In the genomic region with DNA sequence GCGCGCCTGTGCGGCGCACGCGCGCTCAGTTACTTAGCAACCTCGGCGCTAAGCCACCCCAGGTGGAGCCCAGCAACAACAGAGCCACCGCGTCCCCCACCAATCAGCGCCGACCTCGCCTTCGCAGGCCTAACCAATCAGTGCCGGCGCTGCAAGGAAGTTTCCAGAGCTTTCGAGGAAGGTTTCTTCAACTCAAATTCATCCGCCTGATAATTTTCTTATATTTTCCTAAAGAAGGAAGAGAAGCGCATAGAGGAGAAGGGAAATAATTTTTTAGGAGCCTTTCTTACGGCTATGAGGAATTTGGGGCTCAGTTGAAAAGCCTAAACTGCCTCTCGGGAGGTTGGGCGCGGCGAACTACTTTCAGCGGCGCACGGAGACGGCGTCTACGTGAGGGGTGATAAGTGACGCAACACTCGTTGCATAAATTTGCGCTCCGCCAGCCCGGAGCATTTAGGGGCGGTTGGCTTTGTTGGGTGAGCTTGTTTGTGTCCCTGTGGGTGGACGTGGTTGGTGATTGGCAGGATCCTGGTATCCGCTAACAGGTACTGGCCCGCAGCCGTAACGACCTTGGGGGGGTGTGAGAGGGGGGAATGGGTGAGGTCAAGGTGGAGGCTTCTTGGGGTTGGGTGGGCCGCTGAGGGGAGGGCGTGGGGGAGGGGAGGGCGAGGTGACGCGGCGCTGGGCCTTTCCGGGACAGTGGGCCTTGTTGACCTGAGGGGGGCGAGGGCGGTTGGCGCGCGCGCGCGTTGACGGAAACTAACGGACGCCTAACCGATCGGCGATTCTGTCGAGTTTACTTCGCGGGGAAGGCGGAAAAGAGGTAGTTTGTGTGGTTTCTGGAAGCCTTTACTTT, we compare ENCODE assay signal across 1 cellular context.
TF ChIP-seq lines count a peak whose summit lies in the region.

A gene (plus strand): TSS at position 452 of the 856 bp plus-strand sequence. CDS start 817 bp downstream, outside the sequence.

TF ChIP-seq in HepG2, 621 proteins besides CTCF, POLR2A, EP300 and RAD21 (continued from another document and continues in another):
- TF ChIP-seq ZNF879 (CRISPR knock-in tag; IDR thresholded peaks at IDR 0.05) (no peak; the same call in 1 of the 2 replicates), SIX4 (CRISPR knock-in tag; IDR thresholded peaks at IDR 0.05) (peak; percentile 26; the same call in 1 of the 2 replicates), ZNF24 (IDR thresholded peaks at IDR 0.05) (peak; percentile 73; the same call in 1 of the 2 replicates), HMG20B (CRISPR knock-in tag; conservative IDR thresholded peaks at IDR 0.05) (no peak), ELF1 (CRISPR knock-in tag; IDR thresholded peaks at IDR 0.05) (peak; percentile 55; the same call in 1 of the 2 replicates), SAFB2 (CRISPR knock-in tag; IDR thresholded peaks at IDR 0.05; ENCODE audit: borderline replicate concordance, low read depth) (no peak), ZNF562 (CRISPR knock-in tag; IDR thresholded peaks at IDR 0.05; ENCODE audit: borderline replicate concordance) (no peak), MBD4 (IDR thresholded peaks at IDR 0.05; ENCODE audit: borderline replicate concordance, low read length) (no peak), ZBTB7A (CRISPR knock-in tag; IDR thresholded peaks at IDR 0.05) (no peak), SMAD1 (CRISPR knock-in tag; IDR thresholded peaks at IDR 0.05; ENCODE audit: borderline replicate concordance, low read depth) (no peak), JUN (CRISPR knock-in tag; IDR thresholded peaks at IDR 0.05) (no peak), YY1 (IDR thresholded peaks at IDR 0.05; ENCODE audit: insufficient read depth, insufficient replicate concordance, low read depth, low read length) (peak; percentile 16), ZNF777 (CRISPR knock-in tag; IDR thresholded peaks at IDR 0.05) (no peak), POLR2AphosphoS5 (IDR thresholded peaks at IDR 0.05; ENCODE audit: low read depth, low read length) (peak; percentile 100), ZNF83 (CRISPR knock-in tag; IDR thresholded peaks at IDR 0.05; ENCODE audit: borderline replicate concordance) (no peak), KDM4B (CRISPR knock-in tag; IDR thresholded peaks at IDR 0.05) (peak; percentile 87), EZH2 (conservative IDR thresholded peaks at IDR 0.05; ENCODE audit: low read depth, low read length) (no peak), EEA1 (CRISPR knock-in tag; IDR thresholded peaks at IDR 0.05; ENCODE audit: borderline replicate concordance) (no peak), DR1 (CRISPR knock-in tag; IDR thresholded peaks at IDR 0.05) (peak; percentile 94), FIP1L1 (IDR thresholded peaks at IDR 0.05; ENCODE audit: borderline replicate concordance, insufficient read depth, low read depth, low read length) (no peak), ATF7 (IDR thresholded peaks at IDR 0.05) (peak; percentile 92), ATF7 (CRISPR knock-in tag; IDR thresholded peaks at IDR 0.05) (peak; percentile 81; the same call in 1 of the 2 replicates), ZNF614 (CRISPR knock-in tag; IDR thresholded peaks at IDR 0.05; ENCODE audit: borderline replicate concordance) (no peak), ZKSCAN1 (IDR thresholded peaks at IDR 0.05; ENCODE audit: low read length) (no peak; the same call in 1 of the 2 replicates), ARNT (IDR thresholded peaks at IDR 0.05) (no peak), MIER3 (CRISPR knock-in tag; IDR thresholded peaks at IDR 0.05; ENCODE audit: borderline replicate concordance) (peak; percentile 61; the same call in 1 of the 2 replicates), RAD51 (IDR thresholded peaks at IDR 0.05; ENCODE audit: borderline replicate concordance) (no peak), ONECUT2 (CRISPR knock-in tag; IDR thresholded peaks at IDR 0.05) (no peak), ZNF672 (CRISPR knock-in tag; IDR thresholded peaks at IDR 0.05) (no peak), RELA (CRISPR knock-in tag; IDR thresholded peaks at IDR 0.05) (no peak), EED (CRISPR knock-in tag; IDR thresholded peaks at IDR 0.05) (no peak; the same call in 1 of the 2 replicates), ZNF484 (CRISPR knock-in tag; IDR thresholded peaks at IDR 0.05; ENCODE audit: borderline replicate concordance, low read depth) (no peak), ESRRA (CRISPR knock-in tag; IDR thresholded peaks at IDR 0.05; ENCODE audit: low read depth) (no peak; the same call in 1 of the 2 replicates), ZNF143 (CRISPR knock-in tag; IDR thresholded peaks at IDR 0.05) (peak; percentile 43; the same call in 1 of the 2 replicates), TSC22D2 (CRISPR knock-in tag; IDR thresholded peaks at IDR 0.05; ENCODE audit: borderline replicate concordance) (peak; percentile 50; the same call in 1 of the 2 replicates)
- TF ChIP-seq, protein P1, sequence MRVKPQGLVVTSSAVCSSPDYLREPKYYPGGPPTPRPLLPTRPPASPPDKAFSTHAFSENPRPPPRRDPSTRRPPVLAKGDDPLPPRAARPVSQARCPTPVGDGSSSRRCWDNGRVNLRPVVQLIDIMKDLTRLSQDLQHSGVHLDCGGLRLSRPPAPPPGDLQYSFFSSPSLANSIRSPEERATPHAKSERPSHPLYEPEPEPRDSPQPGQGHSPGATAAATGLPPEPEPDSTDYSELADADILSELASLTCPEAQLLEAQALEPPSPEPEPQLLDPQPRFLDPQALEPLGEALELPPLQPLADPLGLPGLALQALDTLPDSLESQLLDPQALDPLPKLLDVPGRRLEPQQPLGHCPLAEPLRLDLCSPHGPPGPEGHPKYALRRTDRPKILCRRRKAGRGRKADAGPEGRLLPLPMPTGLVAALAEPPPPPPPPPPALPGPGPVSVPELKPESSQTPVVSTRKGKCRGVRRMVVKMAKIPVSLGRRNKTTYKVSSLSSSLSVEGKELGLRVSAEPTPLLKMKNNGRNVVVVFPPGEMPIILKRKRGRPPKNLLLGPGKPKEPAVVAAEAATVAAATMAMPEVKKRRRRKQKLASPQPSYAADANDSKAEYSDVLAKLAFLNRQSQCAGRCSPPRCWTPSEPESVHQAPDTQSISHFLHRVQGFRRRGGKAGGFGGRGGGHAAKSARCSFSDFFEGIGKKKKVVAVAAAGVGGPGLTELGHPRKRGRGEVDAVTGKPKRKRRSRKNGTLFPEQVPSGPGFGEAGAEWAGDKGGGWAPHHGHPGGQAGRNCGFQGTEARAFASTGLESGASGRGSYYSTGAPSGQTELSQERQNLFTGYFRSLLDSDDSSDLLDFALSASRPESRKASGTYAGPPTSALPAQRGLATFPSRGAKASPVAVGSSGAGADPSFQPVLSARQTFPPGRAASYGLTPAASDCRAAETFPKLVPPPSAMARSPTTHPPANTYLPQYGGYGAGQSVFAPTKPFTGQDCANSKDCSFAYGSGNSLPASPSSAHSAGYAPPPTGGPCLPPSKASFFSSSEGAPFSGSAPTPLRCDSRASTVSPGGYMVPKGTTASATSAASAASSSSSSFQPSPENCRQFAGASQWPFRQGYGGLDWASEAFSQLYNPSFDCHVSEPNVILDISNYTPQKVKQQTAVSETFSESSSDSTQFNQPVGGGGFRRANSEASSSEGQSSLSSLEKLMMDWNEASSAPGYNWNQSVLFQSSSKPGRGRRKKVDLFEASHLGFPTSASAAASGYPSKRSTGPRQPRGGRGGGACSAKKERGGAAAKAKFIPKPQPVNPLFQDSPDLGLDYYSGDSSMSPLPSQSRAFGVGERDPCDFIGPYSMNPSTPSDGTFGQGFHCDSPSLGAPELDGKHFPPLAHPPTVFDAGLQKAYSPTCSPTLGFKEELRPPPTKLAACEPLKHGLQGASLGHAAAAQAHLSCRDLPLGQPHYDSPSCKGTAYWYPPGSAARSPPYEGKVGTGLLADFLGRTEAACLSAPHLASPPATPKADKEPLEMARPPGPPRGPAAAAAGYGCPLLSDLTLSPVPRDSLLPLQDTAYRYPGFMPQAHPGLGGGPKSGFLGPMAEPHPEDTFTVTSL (CRISPR knock-in tag; IDR thresholded peaks at IDR 0.05; ENCODE audit: borderline replicate concordance), result no peak; the same call in none of the 2 replicates
- TF ChIP-seq, protein P2, sequence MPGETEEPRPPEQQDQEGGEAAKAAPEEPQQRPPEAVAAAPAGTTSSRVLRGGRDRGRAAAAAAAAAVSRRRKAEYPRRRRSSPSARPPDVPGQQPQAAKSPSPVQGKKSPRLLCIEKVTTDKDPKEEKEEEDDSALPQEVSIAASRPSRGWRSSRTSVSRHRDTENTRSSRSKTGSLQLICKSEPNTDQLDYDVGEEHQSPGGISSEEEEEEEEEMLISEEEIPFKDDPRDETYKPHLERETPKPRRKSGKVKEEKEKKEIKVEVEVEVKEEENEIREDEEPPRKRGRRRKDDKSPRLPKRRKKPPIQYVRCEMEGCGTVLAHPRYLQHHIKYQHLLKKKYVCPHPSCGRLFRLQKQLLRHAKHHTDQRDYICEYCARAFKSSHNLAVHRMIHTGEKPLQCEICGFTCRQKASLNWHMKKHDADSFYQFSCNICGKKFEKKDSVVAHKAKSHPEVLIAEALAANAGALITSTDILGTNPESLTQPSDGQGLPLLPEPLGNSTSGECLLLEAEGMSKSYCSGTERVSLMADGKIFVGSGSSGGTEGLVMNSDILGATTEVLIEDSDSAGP (CRISPR knock-in tag; IDR thresholded peaks at IDR 0.05; ENCODE audit: borderline replicate concordance), result peak; percentile 75
- TF ChIP-seq, protein P3, sequence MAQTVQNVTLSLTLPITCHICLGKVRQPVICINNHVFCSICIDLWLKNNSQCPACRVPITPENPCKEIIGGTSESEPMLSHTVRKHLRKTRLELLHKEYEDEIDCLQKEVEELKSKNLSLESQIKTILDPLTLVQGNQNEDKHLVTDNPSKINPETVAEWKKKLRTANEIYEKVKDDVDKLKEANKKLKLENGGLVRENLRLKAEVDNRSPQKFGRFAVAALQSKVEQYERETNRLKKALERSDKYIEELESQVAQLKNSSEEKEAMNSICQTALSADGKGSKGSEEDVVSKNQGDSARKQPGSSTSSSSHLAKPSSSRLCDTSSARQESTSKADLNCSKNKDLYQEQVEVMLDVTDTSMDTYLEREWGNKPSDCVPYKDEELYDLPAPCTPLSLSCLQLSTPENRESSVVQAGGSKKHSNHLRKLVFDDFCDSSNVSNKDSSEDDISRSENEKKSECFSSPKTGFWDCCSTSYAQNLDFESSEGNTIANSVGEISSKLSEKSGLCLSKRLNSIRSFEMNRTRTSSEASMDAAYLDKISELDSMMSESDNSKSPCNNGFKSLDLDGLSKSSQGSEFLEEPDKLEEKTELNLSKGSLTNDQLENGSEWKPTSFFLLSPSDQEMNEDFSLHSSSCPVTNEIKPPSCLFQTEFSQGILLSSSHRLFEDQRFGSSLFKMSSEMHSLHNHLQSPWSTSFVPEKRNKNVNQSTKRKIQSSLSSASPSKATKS (CRISPR knock-in tag; IDR thresholded peaks at IDR 0.05), result peak; percentile 82
- TF ChIP-seq, protein P4, sequence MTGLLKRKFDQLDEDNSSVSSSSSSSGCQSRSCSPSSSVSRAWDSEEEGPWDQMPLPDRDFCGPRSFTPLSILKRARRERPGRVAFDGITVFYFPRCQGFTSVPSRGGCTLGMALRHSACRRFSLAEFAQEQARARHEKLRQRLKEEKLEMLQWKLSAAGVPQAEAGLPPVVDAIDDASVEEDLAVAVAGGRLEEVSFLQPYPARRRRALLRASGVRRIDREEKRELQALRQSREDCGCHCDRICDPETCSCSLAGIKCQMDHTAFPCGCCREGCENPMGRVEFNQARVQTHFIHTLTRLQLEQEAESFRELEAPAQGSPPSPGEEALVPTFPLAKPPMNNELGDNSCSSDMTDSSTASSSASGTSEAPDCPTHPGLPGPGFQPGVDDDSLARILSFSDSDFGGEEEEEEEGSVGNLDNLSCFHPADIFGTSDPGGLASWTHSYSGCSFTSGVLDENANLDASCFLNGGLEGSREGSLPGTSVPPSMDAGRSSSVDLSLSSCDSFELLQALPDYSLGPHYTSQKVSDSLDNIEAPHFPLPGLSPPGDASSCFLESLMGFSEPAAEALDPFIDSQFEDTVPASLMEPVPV (CRISPR knock-in tag; IDR thresholded peaks at IDR 0.05), result peak; percentile 21; the same call in 1 of the 2 replicates
- TF ChIP-seq, protein P5, sequence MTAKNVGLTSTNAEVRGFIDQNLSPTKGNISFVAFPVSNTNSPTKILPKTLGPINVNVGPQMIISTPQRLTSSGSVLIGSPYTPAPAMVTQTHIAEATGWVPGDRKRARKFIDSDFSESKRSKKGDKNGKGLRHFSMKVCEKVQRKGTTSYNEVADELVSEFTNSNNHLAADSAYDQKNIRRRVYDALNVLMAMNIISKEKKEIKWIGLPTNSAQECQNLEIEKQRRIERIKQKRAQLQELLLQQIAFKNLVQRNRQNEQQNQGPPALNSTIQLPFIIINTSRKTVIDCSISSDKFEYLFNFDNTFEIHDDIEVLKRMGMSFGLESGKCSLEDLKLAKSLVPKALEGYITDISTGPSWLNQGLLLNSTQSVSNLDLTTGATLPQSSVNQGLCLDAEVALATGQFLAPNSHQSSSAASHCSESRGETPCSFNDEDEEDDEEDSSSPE (CRISPR knock-in tag; IDR thresholded peaks at IDR 0.05), result peak; percentile 71
- TF ChIP-seq, protein P6, sequence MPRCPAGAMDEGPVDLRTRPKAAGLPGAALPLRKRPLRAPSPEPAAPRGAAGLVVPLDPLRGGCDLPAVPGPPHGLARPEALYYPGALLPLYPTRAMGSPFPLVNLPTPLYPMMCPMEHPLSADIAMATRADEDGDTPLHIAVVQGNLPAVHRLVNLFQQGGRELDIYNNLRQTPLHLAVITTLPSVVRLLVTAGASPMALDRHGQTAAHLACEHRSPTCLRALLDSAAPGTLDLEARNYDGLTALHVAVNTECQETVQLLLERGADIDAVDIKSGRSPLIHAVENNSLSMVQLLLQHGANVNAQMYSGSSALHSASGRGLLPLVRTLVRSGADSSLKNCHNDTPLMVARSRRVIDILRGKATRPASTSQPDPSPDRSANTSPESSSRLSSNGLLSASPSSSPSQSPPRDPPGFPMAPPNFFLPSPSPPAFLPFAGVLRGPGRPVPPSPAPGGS (CRISPR knock-in tag; IDR thresholded peaks at IDR 0.05), result no peak
- TF ChIP-seq, protein P7, sequence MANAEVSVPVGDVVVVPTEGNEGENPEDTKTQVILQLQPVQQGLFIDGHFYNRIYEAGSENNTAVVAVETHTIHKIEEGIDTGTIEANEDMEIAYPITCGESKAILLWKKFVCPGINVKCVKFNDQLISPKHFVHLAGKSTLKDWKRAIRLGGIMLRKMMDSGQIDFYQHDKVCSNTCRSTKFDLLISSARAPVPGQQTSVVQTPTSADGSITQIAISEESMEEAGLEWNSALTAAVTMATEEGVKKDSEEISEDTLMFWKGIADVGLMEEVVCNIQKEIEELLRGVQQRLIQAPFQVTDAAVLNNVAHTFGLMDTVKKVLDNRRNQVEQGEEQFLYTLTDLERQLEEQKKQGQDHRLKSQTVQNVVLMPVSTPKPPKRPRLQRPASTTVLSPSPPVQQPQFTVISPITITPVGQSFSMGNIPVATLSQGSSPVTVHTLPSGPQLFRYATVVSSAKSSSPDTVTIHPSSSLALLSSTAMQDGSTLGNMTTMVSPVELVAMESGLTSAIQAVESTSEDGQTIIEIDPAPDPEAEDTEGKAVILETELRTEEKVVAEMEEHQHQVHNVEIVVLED (CRISPR knock-in tag; IDR thresholded peaks at IDR 0.05; ENCODE audit: borderline replicate concordance), result peak; percentile 99
- TF ChIP-seq, protein P8, sequence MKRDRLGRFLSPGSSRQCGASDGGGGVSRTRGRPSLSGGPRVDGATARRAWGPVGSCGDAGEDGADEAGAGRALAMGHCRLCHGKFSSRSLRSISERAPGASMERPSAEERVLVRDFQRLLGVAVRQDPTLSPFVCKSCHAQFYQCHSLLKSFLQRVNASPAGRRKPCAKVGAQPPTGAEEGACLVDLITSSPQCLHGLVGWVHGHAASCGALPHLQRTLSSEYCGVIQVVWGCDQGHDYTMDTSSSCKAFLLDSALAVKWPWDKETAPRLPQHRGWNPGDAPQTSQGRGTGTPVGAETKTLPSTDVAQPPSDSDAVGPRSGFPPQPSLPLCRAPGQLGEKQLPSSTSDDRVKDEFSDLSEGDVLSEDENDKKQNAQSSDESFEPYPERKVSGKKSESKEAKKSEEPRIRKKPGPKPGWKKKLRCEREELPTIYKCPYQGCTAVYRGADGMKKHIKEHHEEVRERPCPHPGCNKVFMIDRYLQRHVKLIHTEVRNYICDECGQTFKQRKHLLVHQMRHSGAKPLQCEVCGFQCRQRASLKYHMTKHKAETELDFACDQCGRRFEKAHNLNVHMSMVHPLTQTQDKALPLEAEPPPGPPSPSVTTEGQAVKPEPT (CRISPR knock-in tag; IDR thresholded peaks at IDR 0.05; ENCODE audit: low read depth), result peak; percentile 35; the same call in 1 of the 2 replicates
